Comparison of ENCODE assay signal across 9 cellular contexts in the genomic region with DNA sequence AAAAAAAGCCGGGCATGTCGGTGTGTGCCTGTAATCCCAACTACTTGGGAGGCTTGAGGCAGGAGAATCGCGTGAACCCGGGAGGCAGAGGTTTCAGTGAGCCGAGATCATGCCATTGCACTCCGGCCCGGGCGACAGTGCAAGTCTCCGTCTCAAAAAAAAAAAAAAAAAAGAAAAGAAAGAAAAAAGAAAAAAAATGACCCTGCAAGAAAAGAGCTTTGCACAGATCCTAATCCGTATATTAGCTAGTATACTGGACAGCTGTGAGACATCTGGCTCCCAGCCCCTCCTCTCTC. TPM values are rescaled to one million over a fixed set of nuclear protein-coding genes. Genes with fewer than 3 reads are reported as not detected.
A peak's percentile ranks its signal among the peaks of the same experiment; 100 is the strongest.
DNase-seq lines count a peak whose midpoint lies in the region; ATAC-seq and TF ChIP-seq lines count a peak whose summit lies in the region.
"Had no signal": no experiment of that assay in that cellular context is flagged by ENCODE, and none has a peak within 500 bp of the region (broad histone marks: within the 10 kb centered on the region; RNA-seq: fewer than 3 reads in every experiment).

No MANE protein-coding gene starts in this region.

- H3K4me3 ChIP-seq in GM08714 (ENCODE audit: low read length): peak overlapping the region; percentile 71; the same call in 1 of the 2 replicates
- peak overlapping the region in 1 of 2 experiments; percentile 47; a peak in 2 of 4 replicates for H3K4me3 ChIP-seq in Panc1 (ENCODE audit: low read depth in 2 of 2, low read length in 2 of 2)
- peak overlapping the region; percentile 73 to 98 (median 85) for H3K4me3 ChIP-seq in esophagus muscularis mucosa
- peak overlapping the region; percentile 65 for H3K4me3 ChIP-seq in rectal smooth muscle tissue (ENCODE audit: low read length)

- H3K4me1 ChIP-seq in Panc1 (ENCODE audit: control insufficient read depth, insufficient read depth, low read length): peaks cover 46% of the 10 kb centered on the region
- H3K4me1 ChIP-seq in esophagus muscularis mucosa: peaks cover 28 to 45% (median 41%) of the 10 kb centered on the region in 4 donors
- H3K4me1 ChIP-seq in rectal smooth muscle tissue (ENCODE audit: control insufficient read depth, insufficient read depth, low read length): peaks cover 22% of the 10 kb centered on the region

- WGBS in esophagus muscularis mucosa: 65% methylated on average over 11 of the region's 11 CpGs

- TF ChIP-seq POLR2A in esophagus muscularis mucosa (IDR thresholded peaks at IDR 0.05; ENCODE audit: low read depth): no peak

- no peak for DNase-seq in Panc1 (ENCODE audit: low read depth, low spot score)
- DNase-seq in esophagus muscularis mucosa (ENCODE audit: extremely low spot score): no peak
- DNase-seq in NCI-H146 (lab: John Stamatoyannopoulos, UW): no peak
- no peak for DNase-seq in activated gamma-delta T cell (lab: John Stamatoyannopoulos, UW)
- no peak for DNase-seq in NCI-H1048 (lab: John Stamatoyannopoulos, UW)
- DNase-seq: NCI-H774 had no signal

- TF ChIP-seq CTCF in Panc1 (IDR thresholded peaks at IDR 0.05) (no peak), esophagus muscularis mucosa (IDR thresholded peaks at IDR 0.05) (no peak)

- intact Hi-C loops in Panc1 (cut with micrococcal nuclease; ENCODE audit: unreplicated experiment) (no loop called here), esophagus muscularis mucosa (cut with DNase I) (no loop called here)

- no peak overlapping the region for H3K9ac ChIP-seq in rectal smooth muscle tissue (ENCODE audit: low read length)

- ATAC-seq in Panc1 (no peak), HG02763 (IDR thresholded peaks at IDR 0.05; ENCODE audit: unreplicated experiment) (no peak)

- no peaks in the 10 kb centered on the region for H3K9me3 ChIP-seq in Panc1 (ENCODE audit: control insufficient read depth, insufficient read depth, low read depth, low read length)
- no peaks in the 10 kb centered on the region for H3K9me3 ChIP-seq in esophagus muscularis mucosa

- H3K27me3 ChIP-seq in Panc1 (ENCODE audit: control insufficient read depth, insufficient read depth, low read length): no peaks in the 10 kb centered on the region
- H3K27me3 ChIP-seq in esophagus muscularis mucosa: no peaks in the 10 kb centered on the region
- no peaks in the 10 kb centered on the region for H3K27me3 ChIP-seq in rectal smooth muscle tissue (ENCODE audit: control insufficient read depth, insufficient read depth, low read length)

- no TSS peak for BruUV-seq in Panc1 (replicated peaks; lab: Mats Ljungman, UMichigan)

- in situ Hi-C loops in Panc1 (cut with HindIII; ENCODE audit: low pct_unique_long_range_greater_than_20kb, low sequenced_read_pairs): no loop called here

- POLR2A ChIA-PET in Panc1 (lab: Charles Lee): interaction anchor here (0.6 to 1.6 kb wide), 22 partner anchors 9 to 1769 kb away, joined by 3 to 11 read pairs (median 5); a partner anchor contains a TSS

- H3K27ac ChIP-seq in Panc1 (ENCODE audit: low read length) (peak overlapping the region; percentile 89), esophagus muscularis mucosa (replicated peaks in 1 of 4) (peak overlapping the region; percentile 95 to 97 (median 96)), rectal smooth muscle tissue (ENCODE audit: low read depth, low read length) (peak overlapping the region; percentile 94)

- TF ChIP-seq EP300 in esophagus muscularis mucosa (IDR thresholded peaks at IDR 0.05): no peak

- peaks cover 9% of the 10 kb centered on the region; the same call in 1 of the 2 replicates for H3K36me3 ChIP-seq in Panc1 (ENCODE audit: control insufficient read depth, insufficient read depth, low read length)
- no peaks in the 10 kb centered on the region for H3K36me3 ChIP-seq in esophagus muscularis mucosa
- no peaks in the 10 kb centered on the region for H3K36me3 ChIP-seq in rectal smooth muscle tissue (ENCODE audit: control insufficient read depth, insufficient read depth, low read length)

- CTCF ChIA-PET in Panc1 (lab: Charles Lee): interaction anchor here (0.6 to 9.2 kb wide), 10 partner anchors 8 to 494 kb away, joined by 3 to 116 read pairs (median 5); a partner anchor contains a TSS

RNA-seq across cellular contexts. Expression of a gene that starts 1.0 kb away (rescaled TPM):
- total RNA-seq in Panc1 (2021; ENCODE audit: unreplicated experiment) (2,376 TPM), esophagus muscularis mucosa (10 to 100 TPM; 53.3 to 82.1 (median 64.0) TPM)
- 2,447 TPM for polyA plus RNA-seq in Panc1 (2012; ENCODE audit: insufficient read length)

RNA-seq across cellular contexts. Expression of a gene that starts 59.7 kb away (rescaled TPM):
- 3.0 TPM for total RNA-seq in Panc1 (2021; ENCODE audit: unreplicated experiment)
- polyA plus RNA-seq in Panc1 (2012; ENCODE audit: insufficient read length): 4.4 TPM
- total RNA-seq in esophagus muscularis mucosa: under 1 TPM in 1 of 4 donors, not detected in 3; 0.97 TPM

Comparison
In these comparisons a context has a peak if more than half of its experiments do, and no peak if none do; other contexts are left out.
1. RNA of a gene that starts 1.0 kb away (total RNA-seq): 2,376 TPM in Panc1 (single experiment); 53.3 to 82.1 TPM in esophagus muscularis mucosa; every median in the first group is over 10 times any median in the second.
2. Peak in every context shown above with its lines, with median percentiles within 50 percentile points of each other: H3K27ac ChIP-seq.